Comparison of ENCODE assay signal across 1 cellular context in the genomic region with DNA sequence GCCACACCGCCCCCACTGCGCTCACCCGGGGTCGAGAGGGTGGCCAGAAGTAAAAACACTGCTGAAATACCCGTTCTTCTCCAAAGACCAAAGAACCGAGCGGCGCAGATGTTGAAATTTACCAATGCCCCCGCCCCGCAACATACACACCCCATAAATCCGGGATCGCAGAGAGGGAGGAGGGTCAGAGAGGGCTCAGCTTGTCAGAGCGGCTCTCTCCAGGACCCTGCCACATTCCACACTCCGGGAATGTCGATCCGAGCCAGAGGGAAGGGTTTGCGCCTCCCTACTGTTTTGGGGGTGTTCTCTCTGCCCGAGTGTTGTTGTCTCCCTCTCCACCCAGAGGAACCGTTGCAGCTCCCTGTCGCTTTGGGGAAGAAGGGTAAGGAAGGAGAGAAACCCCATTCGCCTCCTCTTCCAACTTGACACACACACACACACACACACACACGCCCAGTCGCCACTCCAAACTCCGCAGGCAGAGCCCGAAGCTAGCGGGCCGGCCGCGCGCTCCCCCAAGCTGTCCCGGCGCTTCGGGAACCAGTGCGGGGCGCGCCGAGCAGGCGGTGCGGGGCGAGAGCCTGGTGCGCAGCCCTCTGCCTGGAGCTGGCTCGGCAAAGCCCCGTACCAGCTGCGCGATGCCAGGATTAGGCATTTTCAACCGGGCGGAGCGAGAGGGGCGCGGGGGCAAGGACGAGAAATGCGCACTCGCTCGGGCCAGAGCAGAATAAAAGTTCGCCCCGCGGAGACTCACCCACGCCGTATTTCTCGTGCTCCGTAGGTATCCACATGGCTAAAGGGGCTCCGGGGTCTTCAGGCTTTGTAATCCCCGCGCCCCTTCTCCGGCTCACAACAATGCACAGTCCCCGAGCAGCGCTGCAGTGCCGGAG.
A peak's percentile ranks its signal among the peaks of the same experiment; 100 is the strongest.
TF ChIP-seq lines count a peak whose summit lies in the region.

No MANE protein-coding gene starts in this region.

TF ChIP-seq in HepG2, 621 proteins besides CTCF, POLR2A, EP300 and RAD21 (continued from another document and continues in another):
- TF ChIP-seq, protein P1, sequence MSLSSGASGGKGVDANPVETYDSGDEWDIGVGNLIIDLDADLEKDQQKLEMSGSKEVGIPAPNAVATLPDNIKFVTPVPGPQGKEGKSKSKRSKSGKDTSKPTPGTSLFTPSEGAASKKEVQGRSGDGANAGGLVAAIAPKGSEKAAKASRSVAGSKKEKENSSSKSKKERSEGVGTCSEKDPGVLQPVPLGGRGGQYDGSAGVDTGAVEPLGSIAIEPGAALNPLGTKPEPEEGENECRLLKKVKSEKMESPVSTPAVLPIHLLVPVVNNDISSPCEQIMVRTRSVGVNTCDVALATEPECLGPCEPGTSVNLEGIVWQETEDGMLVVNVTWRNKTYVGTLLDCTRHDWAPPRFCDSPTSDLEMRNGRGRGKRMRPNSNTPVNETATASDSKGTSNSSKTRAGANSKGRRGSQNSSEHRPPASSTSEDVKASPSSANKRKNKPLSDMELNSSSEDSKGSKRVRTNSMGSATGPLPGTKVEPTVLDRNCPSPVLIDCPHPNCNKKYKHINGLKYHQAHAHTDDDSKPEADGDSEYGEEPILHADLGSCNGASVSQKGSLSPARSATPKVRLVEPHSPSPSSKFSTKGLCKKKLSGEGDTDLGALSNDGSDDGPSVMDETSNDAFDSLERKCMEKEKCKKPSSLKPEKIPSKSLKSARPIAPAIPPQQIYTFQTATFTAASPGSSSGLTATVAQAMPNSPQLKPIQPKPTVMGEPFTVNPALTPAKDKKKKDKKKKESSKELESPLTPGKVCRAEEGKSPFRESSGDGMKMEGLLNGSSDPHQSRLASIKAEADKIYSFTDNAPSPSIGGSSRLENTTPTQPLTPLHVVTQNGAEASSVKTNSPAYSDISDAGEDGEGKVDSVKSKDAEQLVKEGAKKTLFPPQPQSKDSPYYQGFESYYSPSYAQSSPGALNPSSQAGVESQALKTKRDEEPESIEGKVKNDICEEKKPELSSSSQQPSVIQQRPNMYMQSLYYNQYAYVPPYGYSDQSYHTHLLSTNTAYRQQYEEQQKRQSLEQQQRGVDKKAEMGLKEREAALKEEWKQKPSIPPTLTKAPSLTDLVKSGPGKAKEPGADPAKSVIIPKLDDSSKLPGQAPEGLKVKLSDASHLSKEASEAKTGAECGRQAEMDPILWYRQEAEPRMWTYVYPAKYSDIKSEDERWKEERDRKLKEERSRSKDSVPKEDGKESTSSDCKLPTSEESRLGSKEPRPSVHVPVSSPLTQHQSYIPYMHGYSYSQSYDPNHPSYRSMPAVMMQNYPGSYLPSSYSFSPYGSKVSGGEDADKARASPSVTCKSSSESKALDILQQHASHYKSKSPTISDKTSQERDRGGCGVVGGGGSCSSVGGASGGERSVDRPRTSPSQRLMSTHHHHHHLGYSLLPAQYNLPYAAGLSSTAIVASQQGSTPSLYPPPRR (CRISPR knock-in tag; IDR thresholded peaks at IDR 0.05; ENCODE audit: borderline replicate concordance), result 0 out of 2 replicates have a peak, but pooled peaks have one; percentile 40
- TF ChIP-seq RCOR2 (CRISPR knock-in tag; IDR thresholded peaks at IDR 0.05) (no peak), TP53 (CRISPR knock-in tag; conservative IDR thresholded peaks at IDR 0.05) (no peak), MAF1 (CRISPR knock-in tag; IDR thresholded peaks at IDR 0.05; ENCODE audit: borderline replicate concordance) (no peak), ZFP37 (CRISPR knock-in tag; IDR thresholded peaks at IDR 0.05; ENCODE audit: borderline replicate concordance) (no peak), ZBTB25 (CRISPR knock-in tag; IDR thresholded peaks at IDR 0.05) (peak; percentile 35; the same call in 1 of the 2 replicates), ZFP82 (CRISPR knock-in tag; IDR thresholded peaks at IDR 0.05; ENCODE audit: borderline replicate concordance) (peak; percentile 69; the same call in 1 of the 2 replicates), TFDP1 (CRISPR knock-in tag; IDR thresholded peaks at IDR 0.05; ENCODE audit: borderline replicate concordance) (no peak), ARHGAP35 (CRISPR knock-in tag; IDR thresholded peaks at IDR 0.05; ENCODE audit: borderline replicate concordance) (no peak), TSC22D2 (CRISPR knock-in tag; IDR thresholded peaks at IDR 0.05; ENCODE audit: borderline replicate concordance) (no peak), SRSF4 (IDR thresholded peaks at IDR 0.05; ENCODE audit: low read depth, low read length, poor library complexity, severe bottlenecking) (no peak), ZSCAN12 (CRISPR knock-in tag; IDR thresholded peaks at IDR 0.05) (no peak), MLLT10 (CRISPR knock-in tag; IDR thresholded peaks at IDR 0.05) (no peak), ZNF704 (CRISPR knock-in tag; IDR thresholded peaks at IDR 0.05; ENCODE audit: borderline replicate concordance) (peak; percentile 57; the same call in 1 of the 2 replicates), HNF4G (IDR thresholded peaks at IDR 0.05; ENCODE audit: borderline replicate concordance, low read depth, low read length) (no peak), HNF4G (CRISPR knock-in tag; IDR thresholded peaks at IDR 0.05; ENCODE audit: borderline replicate concordance, low read depth) (no peak), ZNF691 (CRISPR knock-in tag; IDR thresholded peaks at IDR 0.05; ENCODE audit: borderline replicate concordance, low read depth) (peak; percentile 53; the same call in 1 of the 2 replicates), ARNT2 (CRISPR knock-in tag; IDR thresholded peaks at IDR 0.05; ENCODE audit: low read depth) (peak; percentile 8; the same call in 1 of the 2 replicates), ZNF572 (CRISPR knock-in tag; IDR thresholded peaks at IDR 0.05) (no peak), CBX2 (IDR thresholded peaks at IDR 0.05; ENCODE audit: low read depth, low read length) (no peak), CBX2 (CRISPR knock-in tag; IDR thresholded peaks at IDR 0.05; ENCODE audit: low read depth) (no peak), NONO (IDR thresholded peaks at IDR 0.05) (no peak), NONO (CRISPR knock-in tag; conservative IDR thresholded peaks at IDR 0.05) (0 out of 2 replicates have a peak, but pooled peaks have one; percentile 6), ZFYVE20 (CRISPR knock-in tag; IDR thresholded peaks at IDR 0.05; ENCODE audit: borderline replicate concordance, low read depth) (0 out of 2 replicates have a peak, but pooled peaks have one; percentile 36), BRD4 (CRISPR knock-in tag; IDR thresholded peaks at IDR 0.05) (no peak), NFATC3 (CRISPR knock-in tag; IDR thresholded peaks at IDR 0.05) (no peak), ZMYM3 (CRISPR knock-in tag; IDR thresholded peaks at IDR 0.05) (peak; percentile 37; the same call in 1 of the 2 replicates), ZNF607 (CRISPR knock-in tag; IDR thresholded peaks at IDR 0.05; ENCODE audit: borderline replicate concordance) (no peak), U2AF1 (optimal IDR thresholded peaks at IDR 0.05; ENCODE audit: low read depth, low read length) (no peak), ZNF232 (CRISPR knock-in tag; IDR thresholded peaks at IDR 0.05; ENCODE audit: borderline replicate concordance) (0 out of 2 replicates have a peak, but pooled peaks have one; percentile 50), MATR3 (CRISPR knock-in tag; IDR thresholded peaks at IDR 0.05) (no peak), ZNF451 (CRISPR knock-in tag; IDR thresholded peaks at IDR 0.05) (0 out of 2 replicates have a peak, but pooled peaks have one; percentile 13), KAT7 (CRISPR knock-in tag; IDR thresholded peaks at IDR 0.05; ENCODE audit: borderline replicate concordance) (peak; percentile 40; the same call in 1 of the 2 replicates), ZXDC (CRISPR knock-in tag; IDR thresholded peaks at IDR 0.05) (no peak), ZNF446 (CRISPR knock-in tag; IDR thresholded peaks at IDR 0.05) (no peak), FIP1L1 (IDR thresholded peaks at IDR 0.05; ENCODE audit: borderline replicate concordance, insufficient read depth, low read depth, low read length) (no peak), GMEB1 (CRISPR knock-in tag; IDR thresholded peaks at IDR 0.05; ENCODE audit: borderline replicate concordance) (no peak), MXI1 (IDR thresholded peaks at IDR 0.05; ENCODE audit: borderline replicate concordance, low read depth, low read length) (no peak), ZNF788 (CRISPR knock-in tag; IDR thresholded peaks at IDR 0.05; ENCODE audit: borderline replicate concordance) (0 out of 2 replicates have a peak, but pooled peaks have one; percentile 38), FOSL1 (CRISPR knock-in tag; IDR thresholded peaks at IDR 0.05; ENCODE audit: borderline replicate concordance) (no peak), MYC (CRISPR knock-in tag; IDR thresholded peaks at IDR 0.05; ENCODE audit: borderline replicate concordance) (peak; percentile 30), ZNF543 (CRISPR knock-in tag; IDR thresholded peaks at IDR 0.05) (peak; percentile 13; the same call in 1 of the 2 replicates), EED (CRISPR knock-in tag; IDR thresholded peaks at IDR 0.05) (peak; percentile 31; the same call in 1 of the 2 replicates), HNRNPLL (IDR thresholded peaks at IDR 0.05; ENCODE audit: low read depth, low read length, poor library complexity, severe bottlenecking) (no peak), RBM39 (IDR thresholded peaks at IDR 0.05; ENCODE audit: low read depth, low read length, poor library complexity, severe bottlenecking) (peak; percentile 18)
- TF ChIP-seq, protein P2, sequence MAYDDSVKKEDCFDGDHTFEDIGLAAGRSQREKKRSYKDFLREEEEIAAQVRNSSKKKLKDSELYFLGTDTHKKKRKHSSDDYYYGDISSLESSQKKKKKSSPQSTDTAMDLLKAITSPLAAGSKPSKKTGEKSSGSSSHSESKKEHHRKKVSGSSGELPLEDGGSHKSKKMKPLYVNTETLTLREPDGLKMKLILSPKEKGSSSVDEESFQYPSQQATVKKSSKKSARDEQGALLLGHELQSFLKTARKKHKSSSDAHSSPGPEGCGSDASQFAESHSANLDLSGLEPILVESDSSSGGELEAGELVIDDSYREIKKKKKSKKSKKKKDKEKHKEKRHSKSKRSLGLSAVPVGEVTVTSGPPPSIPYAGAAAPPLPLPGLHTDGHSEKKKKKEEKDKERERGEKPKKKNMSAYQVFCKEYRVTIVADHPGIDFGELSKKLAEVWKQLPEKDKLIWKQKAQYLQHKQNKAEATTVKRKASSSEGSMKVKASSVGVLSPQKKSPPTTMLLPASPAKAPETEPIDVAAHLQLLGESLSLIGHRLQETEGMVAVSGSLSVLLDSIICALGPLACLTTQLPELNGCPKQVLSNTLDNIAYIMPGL (CRISPR knock-in tag; IDR thresholded peaks at IDR 0.05; ENCODE audit: borderline replicate concordance in 1 of 2, low read depth in 1 of 2), result peak in 1 of 2 experiments; percentile 69; a peak in 3 of 4 replicates
